ENCODE assay signal across 1 cellular context in genomic region chr5:177377851-177378776, GRCh38.
TF ChIP-seq lines count a peak whose summit lies in the region.

No MANE protein-coding gene starts in this region.

TF ChIP-seq in H1, 55 proteins besides CTCF, POLR2A, EP300 and RAD21:
- TF ChIP-seq SRF (IDR thresholded peaks at IDR 0.05; ENCODE audit: low read depth, low read length), result no peak
- no peak for TF ChIP-seq CREB1 (IDR thresholded peaks at IDR 0.05)
- TF ChIP-seq YY1 (IDR thresholded peaks at IDR 0.05; ENCODE audit: low read depth, low read length), result no peak
- no peak for TF ChIP-seq SIX5 (IDR thresholded peaks at IDR 0.05; ENCODE audit: low read depth, low read length)
- no peak for TF ChIP-seq MAX (IDR thresholded peaks at IDR 0.05)
- TF ChIP-seq SUZ12 (IDR thresholded peaks at IDR 0.05; ENCODE audit: low read length), result no peak
- TF ChIP-seq EZH2 (IDR thresholded peaks at IDR 0.05; ENCODE audit: low read depth, low read length, severe bottlenecking), result no peak
- no peak for TF ChIP-seq CBX5 (IDR thresholded peaks at IDR 0.05; ENCODE audit: low read depth, low read length)
- no peak for TF ChIP-seq ASH2L (IDR thresholded peaks at IDR 0.05; ENCODE audit: low read length)
- no peak for TF ChIP-seq TAF1 (IDR thresholded peaks at IDR 0.05; ENCODE audit: low read depth, low read length)
- no peak for TF ChIP-seq NRF1 (IDR thresholded peaks at IDR 0.05; ENCODE audit: low read depth, low read length)
- TF ChIP-seq GABPA (IDR thresholded peaks at IDR 0.05; ENCODE audit: borderline replicate concordance, insufficient read depth, low read length), result no peak
